Comparison of ENCODE assay signal across 17 cellular contexts in genomic region chr4:80897537-80898303, GRCh38.
DNase-seq lines count a peak whose midpoint lies in the region; ATAC-seq and TF ChIP-seq lines count a peak whose summit lies in the region.
"Had no signal": no experiment of that assay in that cellular context is flagged by ENCODE, and none has a peak within 500 bp of the region (broad histone marks: within the 10 kb centered on the region; RNA-seq: fewer than 3 reads in every experiment).

No MANE protein-coding gene starts in this region.

- H3K4me2 ChIP-seq in neural progenitor cell = no peak overlapping the region

- no peaks in the 10 kb centered on the region for H3K27me3 Mint-ChIP-seq in activated T-helper 17 cell treated with anti-CD3 and anti-CD28 coated beads, Interleukin-2, amount 50 U/mL, for 72 hours
- H3K27me3 Mint-ChIP-seq in type B pancreatic cell (peaks cover 8% of the 10 kb centered on the region), neural progenitor cell (ENCODE audit: insufficient read depth, low read depth) (no peaks in the 10 kb centered on the region)
- H3K27me3 Mint-ChIP-seq: dendritic cell treated with granulocyte-macrophage colony-stimulating factor and Interleukin-4, amounts not matched to agents 40 ng/mL and 50 ng/mL, for 4 days had no signal

- H3K36me3 Mint-ChIP-seq in activated T-helper 17 cell treated with anti-CD3 and anti-CD28 coated beads, Interleukin-2, amount 50 U/mL, for 72 hours (ENCODE audit: low read depth) = no peaks in the 10 kb centered on the region
- no peaks in the 10 kb centered on the region for H3K36me3 Mint-ChIP-seq in type B pancreatic cell
- H3K36me3 Mint-ChIP-seq in neural progenitor cell = no peaks in the 10 kb centered on the region

- H3K27me3 ChIP-seq in neural progenitor cell = no peaks in the 10 kb centered on the region
- H3K27me3 ChIP-seq: neutrophil, SJCRH30 had no signal

- H3K9ac ChIP-seq in neural progenitor cell = no peak overlapping the region

- H3K4me3 Mint-ChIP-seq in activated T-helper 17 cell treated with anti-CD3 and anti-CD28 coated beads, Interleukin-2, amount 50 U/mL, for 72 hours = no peak overlapping the region
- no peak overlapping the region for H3K4me3 Mint-ChIP-seq in type B pancreatic cell
- H3K4me3 Mint-ChIP-seq in neural progenitor cell = no peak overlapping the region
- H3K4me3 Mint-ChIP-seq: dendritic cell treated with granulocyte-macrophage colony-stimulating factor and Interleukin-4, amounts not matched to agents 40 ng/mL and 50 ng/mL, for 4 days; HFFc6 had no signal

- no peaks in the 10 kb centered on the region for H3K36me3 ChIP-seq in neural progenitor cell
- H3K36me3 ChIP-seq: neutrophil, SJCRH30 had no signal

- no peaks in the 10 kb centered on the region for H3K9me3 Mint-ChIP-seq in activated T-helper 17 cell treated with anti-CD3 and anti-CD28 coated beads, Interleukin-2, amount 50 U/mL, for 72 hours
- H3K9me3 Mint-ChIP-seq in type B pancreatic cell (no peaks in the 10 kb centered on the region), neural progenitor cell (no peaks in the 10 kb centered on the region)
- H3K9me3 Mint-ChIP-seq: dendritic cell treated with granulocyte-macrophage colony-stimulating factor and Interleukin-4, amounts not matched to agents 40 ng/mL and 50 ng/mL, for 4 days; HFFc6 had no signal

- no peaks in the 10 kb centered on the region for H3K4me1 ChIP-seq in neural progenitor cell
- H3K4me1 ChIP-seq: SJCRH30 had no signal

- DNase-seq in Right ventricle myocardium inferior (ENCODE audit: missing footprints) (no peak), type B pancreatic cell (ENCODE audit: extremely low spot score, unreplicated experiment) (no peak), NCI-H345 (lab: John Stamatoyannopoulos, UW) (no peak), neural progenitor cell (ENCODE audit: low spot score) (no peak)
- DNase-seq: activated CD4-positive, CD25-positive, alpha-beta regulatory T cell treated with anti-CD3 and anti-CD28 coated beads, Interleukin-2, amount 50 U/mL, for 72 hours; HFFc6; left ventricle myocardium superior; NCI-H226; SJCRH30; stimulated activated naive CD4-positive, alpha-beta T cell treated with Interleukin-2 at 50 U/mL for 16 hours had no signal

- ATAC-seq in GM18520 (IDR thresholded peaks at IDR 0.05; ENCODE audit: unreplicated experiment) = peak; percentile 70
- ATAC-seq in GM21381 (IDR thresholded peaks at IDR 0.05; ENCODE audit: unreplicated experiment) = peak; percentile 76
- peak; percentile 65 for ATAC-seq in HG03025 (IDR thresholded peaks at IDR 0.05; ENCODE audit: low FRiP score, unreplicated experiment)
- peak; percentile 29 for ATAC-seq in activated T-helper 17 cell treated with anti-CD3 and anti-CD28 coated beads, Interleukin-2, amount 50 U/mL, for 72 hours (replicated peaks)
- ATAC-seq in Right ventricle myocardium inferior = no peak
- ATAC-seq: left ventricle myocardium superior had no signal

- intact Hi-C loops in Right ventricle myocardium inferior (cut with DNase I) = no loop called here

- no peaks in the 10 kb centered on the region for H3K4me1 Mint-ChIP-seq in activated T-helper 17 cell treated with anti-CD3 and anti-CD28 coated beads, Interleukin-2, amount 50 U/mL, for 72 hours
- H3K4me1 Mint-ChIP-seq in type B pancreatic cell (ENCODE audit: unreplicated experiment) = no peaks in the 10 kb centered on the region
- no peaks in the 10 kb centered on the region for H3K4me1 Mint-ChIP-seq in neural progenitor cell

- H3K4me3 ChIP-seq in neural progenitor cell = no peak overlapping the region
- H3K4me3 ChIP-seq: SJCRH30 had no signal

- H3K79me2 ChIP-seq in neural progenitor cell (ENCODE audit: low read depth) = no peaks in the 10 kb centered on the region

- TF ChIP-seq CTCF in type B pancreatic cell (conservative IDR thresholded peaks at IDR 0.05) (no peak), neural progenitor cell (IDR thresholded peaks at IDR 0.05) (no peak)

- H3K9me3 ChIP-seq in neural progenitor cell (ENCODE audit: low read depth) = no peaks in the 10 kb centered on the region
- H3K9me3 ChIP-seq: neutrophil, SJCRH30 had no signal

- no peak overlapping the region for H2AFZ ChIP-seq in neural progenitor cell (replicated peaks)

- H4K20me1 ChIP-seq in neural progenitor cell (ENCODE audit: low read depth) = no peaks in the 10 kb centered on the region

- H3F3A ChIP-seq in neural progenitor cell (ENCODE audit: low read depth) = no peaks in the 10 kb centered on the region

- H3K27ac Mint-ChIP-seq in activated T-helper 17 cell treated with anti-CD3 and anti-CD28 coated beads, Interleukin-2, amount 50 U/mL, for 72 hours = no peak overlapping the region
- H3K27ac Mint-ChIP-seq in type B pancreatic cell = no peak overlapping the region
- no peak overlapping the region for H3K27ac Mint-ChIP-seq in neural progenitor cell
- H3K27ac Mint-ChIP-seq: dendritic cell treated with granulocyte-macrophage colony-stimulating factor and Interleukin-4, amounts not matched to agents 40 ng/mL and 50 ng/mL, for 4 days; HFFc6 had no signal

- H3K27ac ChIP-seq in neural progenitor cell = no peak overlapping the region
- H3K27ac ChIP-seq: C4-2B, neutrophil, SJCRH30 had no signal
